Comparison of ENCODE assay signal across 20 cellular contexts in genomic region chr11:92810423-92810822, GRCh38.
"Had no signal": no experiment of that assay in that cellular context is flagged by ENCODE, and none has a peak within 500 bp of the region (broad histone marks: within the 10 kb centered on the region; RNA-seq: fewer than 3 reads in every experiment).

No MANE protein-coding gene starts in this region.

- DNase-seq: colonic mucosa; cortex of kidney; effector CD8-positive, alpha-beta T cell; effector memory CD8-positive, alpha-beta T cell; endodermal cell; erythroblast; foreskin keratinocyte; heart left ventricle; hypothalamus; immature natural killer cell; left cardiac atrium; left lung; left ventricle myocardium superior; lower lobe of right lung; mesenchymal stem cell; mucosa of descending colon; naive B cell had no signal

- H3K27ac ChIP-seq: colonic mucosa, epithelial cell of prostate, foreskin keratinocyte, gastroesophageal sphincter, heart left ventricle, hepatocyte, left lung, lower lobe of right lung had no signal

- H3K36me3 ChIP-seq: colonic mucosa, gastroesophageal sphincter, heart left ventricle, left lung, lower lobe of right lung had no signal

- H3K79me2 ChIP-seq: hepatocyte had no signal

- H2AFZ ChIP-seq: hepatocyte had no signal

- H3K27me3 ChIP-seq: colonic mucosa, foreskin keratinocyte, gastroesophageal sphincter, heart left ventricle, hepatocyte, left lung had no signal

- H3K9me3 ChIP-seq: colonic mucosa, gastroesophageal sphincter, heart left ventricle, left lung, lower lobe of right lung, mucosa of descending colon had no signal

- H3K4me2 ChIP-seq: hepatocyte had no signal

- H3K4me1 ChIP-seq: colonic mucosa, gastroesophageal sphincter, heart left ventricle, left lung, lower lobe of right lung had no signal

- H3K4me3 ChIP-seq: colonic mucosa, gastroesophageal sphincter, heart left ventricle, hepatocyte, left lung, lower lobe of right lung, mucosa of descending colon had no signal
